8 cellular contexts compared by ENCODE assay signal in the genomic region with DNA sequence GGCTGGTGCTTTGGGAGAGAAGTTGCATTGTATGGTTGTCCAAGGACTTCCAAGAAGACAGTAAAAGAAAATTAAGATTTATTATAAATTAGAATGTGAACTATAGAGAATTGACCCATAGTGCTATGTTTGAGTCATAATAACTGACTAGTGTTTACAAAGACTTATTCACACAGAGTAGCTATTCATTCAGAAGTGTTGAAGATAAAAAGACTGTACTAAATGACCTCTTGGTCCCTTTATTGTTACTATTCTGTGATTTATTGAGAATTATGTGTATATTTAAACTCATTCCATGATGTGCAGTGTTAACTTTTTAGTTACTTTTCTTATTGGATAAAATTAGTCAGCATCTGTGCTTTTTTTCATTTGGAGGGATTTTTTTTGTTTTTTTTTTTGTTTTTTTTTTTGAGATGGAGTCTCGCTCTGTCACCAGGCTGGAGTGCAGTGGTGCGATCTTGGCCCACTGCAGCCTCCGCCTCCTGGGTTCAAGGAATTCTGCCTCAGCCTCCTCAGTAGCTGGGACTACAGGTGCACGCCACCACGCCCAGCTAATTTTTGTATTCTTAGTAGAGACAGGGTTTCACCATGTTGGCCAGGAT. TPM values are rescaled to one million over a fixed set of nuclear protein-coding genes. Genes with fewer than 3 reads are reported as not detected.
A peak's percentile ranks its signal among the peaks of the same experiment; 100 is the strongest.
DNase-seq lines count a peak whose midpoint lies in the region; ATAC-seq, FAIRE-seq and TF ChIP-seq lines count a peak whose summit lies in the region.
"Not testable (repeated sequence)": the region's sequence is repeated elsewhere in the genome, so short reads cannot be mapped to it uniquely, and the experiment has no call there.

No MANE protein-coding gene starts in this region.

- H3K27me3 ChIP-seq in CD4-positive, alpha-beta T cell (ENCODE audit: control insufficient read depth, insufficient read depth, low read length); RWPE2 (ENCODE audit: insufficient read depth, poor library complexity, severe bottlenecking): not testable (repeated sequence)

- H3K9me3 ChIP-seq in CD4-positive, alpha-beta T cell (ENCODE audit: control insufficient read depth, low read length); RWPE2 (ENCODE audit: severe bottlenecking): not testable (repeated sequence)

- POLR2A ChIA-PET in CD4-positive, alpha-beta T cell (lab: Charles Lee): interaction anchor here (0.6 to 3.8 kb wide), 10 partner anchors 15 to 201 kb away, joined by 3 to 28 read pairs (median 4); partner anchors contain the start of gene WNK1
- POLR2A ChIA-PET in naive thymus-derived CD8-positive, alpha-beta T cell (lab: Charles Lee): interaction anchor here (0.7 to 1.2 kb wide), 2 partner anchors 23 to 85 kb away, joined by 3 read pairs; no protein-coding TSS in a partner anchor

- not testable (repeated sequence) for ATAC-seq in CD4-positive, alpha-beta T cell (ENCODE audit: poor library complexity); activated CD8-positive, alpha-beta memory T cell treated with anti-CD3 and anti-CD28 coated beads, Interleukin-2, amount 10 ng/mL, durations not matched to agents 7 days and 5 days; activated naive CD8-positive, alpha-beta T cell treated with anti-CD3 and anti-CD28 coated beads, Interleukin-2, amount 50 U/mL, for 24 hours; naive thymus-derived CD8-positive, alpha-beta T cell
- ATAC-seq in RWPE2 (ENCODE audit: low read depth): peak; percentile 61; the same call in 2 of the 3 replicates

- peaks cover 45% of the 10 kb centered on the region for H3K4me1 ChIP-seq in RWPE2 (ENCODE audit: insufficient read depth, poor library complexity, severe bottlenecking)

- CTCF ChIA-PET in CD4-positive, alpha-beta T cell (lab: Charles Lee): interaction anchor here (0.8 to 4.0 kb wide), 6 partner anchors 11 to 163 kb away, joined by 3 to 20 read pairs (median 6); no protein-coding TSS in a partner anchor
- CTCF ChIA-PET in activated CD8-positive, alpha-beta memory T cell treated with anti-CD3 and anti-CD28 coated beads, Interleukin-2, amount 10 ng/mL, durations not matched to agents 7 days and 5 days (lab: Charles Lee): interaction anchor here (0.8 to 2.5 kb wide), 14 partner anchors 8 to 201 kb away, joined by 3 to 7 read pairs (median 4); partner anchors contain the start of gene RAD52

- peak; percentile 55 for FAIRE-seq in G401.6 (lab: Jason Lieb, UNC)

- H3K4me3 ChIP-seq in RWPE2 (ENCODE audit: severe bottlenecking): not testable (repeated sequence)

- intact Hi-C loops in CD4-positive, alpha-beta T cell (cut with DNase I, micrococcal nuclease): not testable (repeated sequence)

- TF ChIP-seq CTCF in CD4-positive, alpha-beta T cell (IDR thresholded peaks at IDR 0.05); RWPE2 (IDR thresholded peaks at IDR 0.05; ENCODE audit: poor library complexity, severe bottlenecking): not testable (repeated sequence)

- H3K36me3 ChIP-seq in RWPE2 (ENCODE audit: low read depth): peaks cover 10% of the 10 kb centered on the region

- peak overlapping the region; percentile 78 for H3K4me3 Mint-ChIP-seq in CD4-positive, alpha-beta T cell
- H3K4me3 Mint-ChIP-seq in activated CD8-positive, alpha-beta memory T cell treated with anti-CD3 and anti-CD28 coated beads, Interleukin-2, amount 10 ng/mL, durations not matched to agents 7 days and 5 days; activated naive CD8-positive, alpha-beta T cell treated with anti-CD3 and anti-CD28 coated beads, Interleukin-2, amount 50 U/mL, for 24 hours; stimulated activated naive CD8-positive, alpha-beta T cell treated with anti-CD3 and anti-CD28 coated beads, Interleukin-15, Interleukin-2, amounts not matched to agents 100 ng/mL and 50 ng/mL, for 24 hours: not testable (repeated sequence)
- peak overlapping the region in 8 of 10 donors; percentile 2 to 70 (median 30) for H3K4me3 Mint-ChIP-seq in naive thymus-derived CD8-positive, alpha-beta T cell

- not testable (repeated sequence) for DNase-seq in CD4-positive, alpha-beta T cell; RWPE2 (ENCODE audit: low spot score); activated CD8-positive, alpha-beta memory T cell treated with anti-CD3 and anti-CD28 coated beads, Interleukin-2, amount 10 ng/mL, durations not matched to agents 7 days and 5 days; activated naive CD8-positive, alpha-beta T cell treated with anti-CD3 and anti-CD28 coated beads, Interleukin-2, amount 50 U/mL, for 24 hours; naive thymus-derived CD8-positive, alpha-beta T cell
- peak; percentile 44 for DNase-seq in foreskin melanocyte

- H3K9me3 Mint-ChIP-seq in CD4-positive, alpha-beta T cell; activated CD8-positive, alpha-beta memory T cell treated with anti-CD3 and anti-CD28 coated beads, Interleukin-2, amount 10 ng/mL, durations not matched to agents 7 days and 5 days (ENCODE audit: low read depth); activated naive CD8-positive, alpha-beta T cell treated with anti-CD3 and anti-CD28 coated beads, Interleukin-2, amount 50 U/mL, for 24 hours; naive thymus-derived CD8-positive, alpha-beta T cell; stimulated activated naive CD8-positive, alpha-beta T cell treated with anti-CD3 and anti-CD28 coated beads, Interleukin-15, Interleukin-2, amounts not matched to agents 100 ng/mL and 50 ng/mL, for 24 hours: not testable (repeated sequence)

- not testable (repeated sequence) for H3K36me3 Mint-ChIP-seq in CD4-positive, alpha-beta T cell (ENCODE audit: low read depth); activated naive CD8-positive, alpha-beta T cell treated with anti-CD3 and anti-CD28 coated beads, Interleukin-2, amount 50 U/mL, for 24 hours (ENCODE audit: low read depth); stimulated activated naive CD8-positive, alpha-beta T cell treated with anti-CD3 and anti-CD28 coated beads, Interleukin-15, Interleukin-2, amounts not matched to agents 100 ng/mL and 50 ng/mL, for 24 hours (ENCODE audit: low read depth)
- H3K36me3 Mint-ChIP-seq in activated CD8-positive, alpha-beta memory T cell treated with anti-CD3 and anti-CD28 coated beads, Interleukin-2, amount 10 ng/mL, durations not matched to agents 7 days and 5 days: peaks cover 18% of the 10 kb centered on the region
- peaks cover 0 to 11% (median 0%) of the 10 kb centered on the region in 3 donors for H3K36me3 Mint-ChIP-seq in naive thymus-derived CD8-positive, alpha-beta T cell

- H3K27me3 Mint-ChIP-seq in CD4-positive, alpha-beta T cell; activated CD8-positive, alpha-beta memory T cell treated with anti-CD3 and anti-CD28 coated beads, Interleukin-2, amount 10 ng/mL, durations not matched to agents 7 days and 5 days; activated naive CD8-positive, alpha-beta T cell treated with anti-CD3 and anti-CD28 coated beads, Interleukin-2, amount 50 U/mL, for 24 hours; naive thymus-derived CD8-positive, alpha-beta T cell; stimulated activated naive CD8-positive, alpha-beta T cell treated with anti-CD3 and anti-CD28 coated beads, Interleukin-15, Interleukin-2, amounts not matched to agents 100 ng/mL and 50 ng/mL, for 24 hours: not testable (repeated sequence)

- H3K4me1 Mint-ChIP-seq in CD4-positive, alpha-beta T cell (ENCODE audit: low read depth): peaks cover 94% of the 10 kb centered on the region
- H3K4me1 Mint-ChIP-seq in activated CD8-positive, alpha-beta memory T cell treated with anti-CD3 and anti-CD28 coated beads, Interleukin-2, amount 10 ng/mL, durations not matched to agents 7 days and 5 days: peaks cover 70% of the 10 kb centered on the region
- peaks cover 81% of the 10 kb centered on the region for H3K4me1 Mint-ChIP-seq in activated naive CD8-positive, alpha-beta T cell treated with anti-CD3 and anti-CD28 coated beads, Interleukin-2, amount 50 U/mL, for 24 hours
- peaks cover 29 to 97% (median 87%) of the 10 kb centered on the region in 4 donors for H3K4me1 Mint-ChIP-seq in naive thymus-derived CD8-positive, alpha-beta T cell
- peaks cover 87% of the 10 kb centered on the region for H3K4me1 Mint-ChIP-seq in stimulated activated naive CD8-positive, alpha-beta T cell treated with anti-CD3 and anti-CD28 coated beads, Interleukin-15, Interleukin-2, amounts not matched to agents 100 ng/mL and 50 ng/mL, for 24 hours (ENCODE audit: low read depth)

- H3K27ac ChIP-seq in CD4-positive, alpha-beta T cell (ENCODE audit: low read depth, low read length); RWPE2 (ENCODE audit: poor library complexity, severe bottlenecking): not testable (repeated sequence)

- peak overlapping the region; percentile 43 for H3K27ac Mint-ChIP-seq in CD4-positive, alpha-beta T cell
- peak overlapping the region; percentile 62 for H3K27ac Mint-ChIP-seq in activated CD8-positive, alpha-beta memory T cell treated with anti-CD3 and anti-CD28 coated beads, Interleukin-2, amount 10 ng/mL, durations not matched to agents 7 days and 5 days
- H3K27ac Mint-ChIP-seq in activated naive CD8-positive, alpha-beta T cell treated with anti-CD3 and anti-CD28 coated beads, Interleukin-2, amount 50 U/mL, for 24 hours: peak overlapping the region; percentile 65
- H3K27ac Mint-ChIP-seq in naive thymus-derived CD8-positive, alpha-beta T cell: peak overlapping the region; percentile 5 to 82 (median 71)
- peak overlapping the region; percentile 29 for H3K27ac Mint-ChIP-seq in stimulated activated naive CD8-positive, alpha-beta T cell treated with anti-CD3 and anti-CD28 coated beads, Interleukin-15, Interleukin-2, amounts not matched to agents 100 ng/mL and 50 ng/mL, for 24 hours

RNA-seq across cellular contexts. Expression of gene WNK1, which starts 24.5 kb away (rescaled TPM):
- total RNA-seq in CD4-positive, alpha-beta T cell: 100 to 1,000 TPM; 193 to 198 TPM
- total RNA-seq in activated CD8-positive, alpha-beta memory T cell treated with anti-CD3 and anti-CD28 coated beads, Interleukin-2, amount 10 ng/mL, durations not matched to agents 7 days and 5 days: 100 to 1,000 TPM; 199 to 211 TPM
- total RNA-seq in naive thymus-derived CD8-positive, alpha-beta T cell: 100 to 1,000 TPM; 142 to 158 TPM
- 10 to 100 TPM; 19.5 to 31.0 (median 26.7) TPM for polyA plus RNA-seq in naive thymus-derived CD8-positive, alpha-beta T cell
